8 cellular contexts compared by ENCODE assay signal in the genomic region with DNA sequence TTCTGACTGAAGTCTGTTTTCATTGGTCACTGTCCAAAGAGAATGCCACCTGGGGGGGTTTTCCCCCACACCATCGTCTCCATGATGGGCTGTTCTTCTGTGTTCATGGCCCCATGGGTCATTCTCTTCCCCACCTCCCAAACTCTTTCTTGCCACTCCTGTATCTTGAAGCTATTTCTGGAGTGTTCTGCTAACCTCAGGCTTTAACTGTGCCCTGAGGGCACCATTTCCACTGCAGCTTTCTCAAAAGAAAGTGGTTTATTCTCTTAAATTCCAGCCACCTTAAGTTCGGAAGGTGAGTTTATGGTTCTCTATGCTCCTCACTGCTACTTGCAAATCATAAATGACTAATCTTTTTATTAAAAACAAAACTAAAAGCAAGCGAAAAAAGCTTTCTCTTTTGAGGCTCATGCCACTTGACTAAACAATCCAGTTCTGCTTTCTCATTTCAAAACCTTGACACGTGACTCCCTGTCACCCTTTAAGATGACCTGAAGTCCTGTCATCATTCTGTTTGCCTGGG. TPM values are rescaled to one million over a fixed set of nuclear protein-coding genes. Genes with fewer than 3 reads are reported as not detected.
DNase-seq lines count a peak whose midpoint lies in the region; ATAC-seq and TF ChIP-seq lines count a peak whose summit lies in the region.

No MANE protein-coding gene starts in this region.

- intact Hi-C loops in vagina (cut with DNase I): no loop called here

- ATAC-seq in GM21515 (IDR thresholded peaks at IDR 0.05; ENCODE audit: unreplicated experiment): peak; percentile 94

- H3K4me3 ChIP-seq in HL-60 (replicated peaks; ENCODE audit: insufficient read depth, low read length) (no peak overlapping the region), vagina (no peak overlapping the region)

- no peak for TF ChIP-seq POLR2A in vagina (IDR thresholded peaks at IDR 0.05)

- H3K27me3 ChIP-seq in HL-60 (ENCODE audit: insufficient read depth, poor library complexity, severe bottlenecking) (no peaks in the 10 kb centered on the region), vagina (no peaks in the 10 kb centered on the region)

- in situ Hi-C loops in GM13977 (cut with MboI; ENCODE audit: low pct_unique_long_range_greater_than_20kb, low sequenced_read_pairs, unreplicated experiment): no loop called here

- peak; percentile 73 for DNase-seq in GM13977 (ENCODE audit: low spot score)
- peak in 1 of 2 experiments; percentile 60 for DNase-seq in HL-60 (ENCODE audit: low read depth in 1 of 2, low spot score in 1 of 2)
- peak; percentile 67 for DNase-seq in germinal center (ENCODE audit: low spot score)
- no peak for DNase-seq in T-helper 9 cell
- DNase-seq in vagina (ENCODE audit: extremely low spot score in 2 of 2): no peak
- no peak for DNase-seq in AG20443 (ENCODE audit: low spot score)
- DNase-seq in NCI-H187 treated with DMSO at 0.1 percent for 48 hours (lab: John Stamatoyannopoulos, UW): no peak

- no peaks in the 10 kb centered on the region for H3K4me1 ChIP-seq in vagina

- TF ChIP-seq CTCF in GM13977 (IDR thresholded peaks at IDR 0.05; ENCODE audit: extremely low read depth, insufficient read depth, missing control alignments) (no peak), HL-60 (IDR thresholded peaks at IDR 0.05; ENCODE audit: insufficient read depth, low read length) (no peak), vagina (IDR thresholded peaks at IDR 0.05) (no peak)

- H3K27ac ChIP-seq in HL-60 (replicated peaks) (peak overlapping the region; percentile 63), vagina (no peak overlapping the region)

- H3K9me3 ChIP-seq in vagina: no peaks in the 10 kb centered on the region

- H3K36me3 ChIP-seq in vagina: no peaks in the 10 kb centered on the region

RNA-seq across cellular contexts. Expression of a gene that starts 7.4 kb away (rescaled TPM):
- total RNA-seq in vagina: 7.4 TPM

Comparison
In these comparisons a context has a peak if more than half of its experiments do, and no peak if none do; other contexts are left out.
1. DNase-seq: peak in GM13977 (single experiment) and germinal center (single experiment); none in T-helper 9 cell (single experiment), vagina (0 of 2), AG20443 (single experiment) and NCI-H187 treated with DMSO at 0.1 percent for 48 hours (single experiment).